Comparison of ENCODE assay signal across 16 cellular contexts in genomic region chr17:48760411-48760810, GRCh38. TPM values are rescaled to one million over a fixed set of nuclear protein-coding genes. Genes with fewer than 3 reads are reported as not detected.
"Had no signal": no experiment of that assay in that cellular context is flagged by ENCODE, and none has a peak within 500 bp of the region (broad histone marks: within the 10 kb centered on the region; RNA-seq: fewer than 3 reads in every experiment).

No MANE protein-coding gene starts in this region.

- DNase-seq: activated CD4-positive, alpha-beta memory T cell treated with anti-CD3 and anti-CD28 coated beads for 36 hours; activated naive CD8-positive, alpha-beta T cell treated with anti-CD3 and anti-CD28 coated beads, Interleukin-2, amount 10 ng/mL, durations not matched to agents 7 days and 5 days; activated T-cell treated with anti-CD3 and anti-CD28 coated beads, Interleukin-2, amount 50 U/mL, for 72 hours; aorta; naive B cell; retina; spleen; stimulated activated CD4-positive, alpha-beta T cell treated with anti-CD3 and anti-CD28 coated beads, Interleukin-2, amount 100 ng/mL, for 24 hours; stimulated activated naive CD4-positive, alpha-beta T cell; T-helper 2 cell; upper lobe of left lung had no signal

- H3K36me3 Mint-ChIP-seq: activated CD4-positive, alpha-beta memory T cell treated with anti-CD3 and anti-CD28 coated beads for 36 hours; activated naive CD8-positive, alpha-beta T cell treated with anti-CD3 and anti-CD28 coated beads, Interleukin-2, amount 10 ng/mL, durations not matched to agents 7 days and 5 days; naive B cell had no signal

- H3K4me1 ChIP-seq: parathyroid adenoma had no signal

- H3K9me3 ChIP-seq: esophagus muscularis mucosa, spleen, upper lobe of left lung had no signal

- H3K4me3 ChIP-seq: esophagus muscularis mucosa, spleen, upper lobe of left lung had no signal

- H3K27ac Mint-ChIP-seq: activated CD4-positive, alpha-beta memory T cell treated with anti-CD3 and anti-CD28 coated beads for 36 hours; activated naive CD8-positive, alpha-beta T cell treated with anti-CD3 and anti-CD28 coated beads, Interleukin-2, amount 10 ng/mL, durations not matched to agents 7 days and 5 days; activated T-cell treated with anti-CD3 and anti-CD28 coated beads, Interleukin-2, amount 50 U/mL, for 72 hours; naive B cell had no signal

- H3K36me3 ChIP-seq: esophagus muscularis mucosa, spleen, upper lobe of left lung had no signal

- H3K9me3 Mint-ChIP-seq: activated CD4-positive, alpha-beta memory T cell treated with anti-CD3 and anti-CD28 coated beads for 36 hours; activated naive CD8-positive, alpha-beta T cell treated with anti-CD3 and anti-CD28 coated beads, Interleukin-2, amount 10 ng/mL, durations not matched to agents 7 days and 5 days; activated T-cell treated with anti-CD3 and anti-CD28 coated beads, Interleukin-2, amount 50 U/mL, for 72 hours had no signal

- ATAC-seq: activated T-cell treated with anti-CD3 and anti-CD28 coated beads, Interleukin-2, amount 50 U/mL, for 72 hours had no signal

- H3K4me1 Mint-ChIP-seq: activated naive CD8-positive, alpha-beta T cell treated with anti-CD3 and anti-CD28 coated beads, Interleukin-2, amount 10 ng/mL, durations not matched to agents 7 days and 5 days had no signal

- H3K27ac ChIP-seq: esophagus muscularis mucosa, parathyroid adenoma, spleen, upper lobe of left lung had no signal

- H3K4me3 Mint-ChIP-seq: activated CD4-positive, alpha-beta memory T cell treated with anti-CD3 and anti-CD28 coated beads for 36 hours; activated naive CD8-positive, alpha-beta T cell treated with anti-CD3 and anti-CD28 coated beads, Interleukin-2, amount 10 ng/mL, durations not matched to agents 7 days and 5 days; activated T-cell treated with anti-CD3 and anti-CD28 coated beads, Interleukin-2, amount 50 U/mL, for 72 hours had no signal

- H3K9ac ChIP-seq: parathyroid adenoma had no signal

RNA-seq across cellular contexts. Expression of gene HOXB13, which starts 31.9 kb away (rescaled TPM):
- total RNA-seq: activated CD4-positive, alpha-beta memory T cell treated with anti-CD3 and anti-CD28 coated beads for 36 hours; activated naive CD8-positive, alpha-beta T cell treated with anti-CD3 and anti-CD28 coated beads, Interleukin-2, amount 10 ng/mL, durations not matched to agents 7 days and 5 days; activated T-cell treated with anti-CD3 and anti-CD28 coated beads, Interleukin-2, amount 50 U/mL, for 72 hours; aorta; bronchial epithelial cell; esophagus muscularis mucosa; liver; spleen; upper lobe of left lung had no signal

RNA-seq across cellular contexts. Expression of gene PRAC2, which starts 37.4 kb away (rescaled TPM):
- total RNA-seq: activated CD4-positive, alpha-beta memory T cell treated with anti-CD3 and anti-CD28 coated beads for 36 hours; activated naive CD8-positive, alpha-beta T cell treated with anti-CD3 and anti-CD28 coated beads, Interleukin-2, amount 10 ng/mL, durations not matched to agents 7 days and 5 days; activated T-cell treated with anti-CD3 and anti-CD28 coated beads, Interleukin-2, amount 50 U/mL, for 72 hours; aorta; bronchial epithelial cell; esophagus muscularis mucosa; fibroblast of villous mesenchyme; liver; spleen; upper lobe of left lung had no signal

RNA-seq across cellular contexts. Expression of gene PRAC1, which starts 38.1 kb away (rescaled TPM):
- total RNA-seq: activated CD4-positive, alpha-beta memory T cell treated with anti-CD3 and anti-CD28 coated beads for 36 hours; activated naive CD8-positive, alpha-beta T cell treated with anti-CD3 and anti-CD28 coated beads, Interleukin-2, amount 10 ng/mL, durations not matched to agents 7 days and 5 days; activated T-cell treated with anti-CD3 and anti-CD28 coated beads, Interleukin-2, amount 50 U/mL, for 72 hours; aorta; bronchial epithelial cell; esophagus muscularis mucosa; fibroblast of villous mesenchyme; liver; spleen; upper lobe of left lung had no signal

RNA-seq across cellular contexts. Expression of gene TTLL6, which starts 56.6 kb away (rescaled TPM):
- total RNA-seq: activated CD4-positive, alpha-beta memory T cell treated with anti-CD3 and anti-CD28 coated beads for 36 hours; activated naive CD8-positive, alpha-beta T cell treated with anti-CD3 and anti-CD28 coated beads, Interleukin-2, amount 10 ng/mL, durations not matched to agents 7 days and 5 days; activated T-cell treated with anti-CD3 and anti-CD28 coated beads, Interleukin-2, amount 50 U/mL, for 72 hours; bronchial epithelial cell; spleen had no signal
